In the genomic region with DNA sequence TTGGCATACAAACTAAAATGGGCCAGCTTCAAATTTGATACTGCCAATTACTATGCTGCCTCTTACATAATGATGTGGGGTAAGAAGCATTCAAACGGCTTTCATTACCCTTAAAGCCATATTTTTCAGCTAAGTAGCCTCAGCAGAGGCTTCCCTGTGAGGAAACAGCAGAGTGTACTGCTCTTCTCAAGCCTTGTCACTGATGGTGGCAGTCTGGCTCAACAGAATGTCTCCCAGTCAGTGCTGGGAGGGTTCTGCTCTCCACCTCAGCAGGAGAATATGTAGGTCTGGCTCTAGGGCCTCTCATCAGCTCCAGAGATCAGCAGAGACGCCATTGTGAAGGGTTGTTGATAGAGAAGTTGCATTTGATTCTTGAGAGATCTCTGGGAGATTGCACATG, we compare ENCODE assay signal across 19 cellular contexts.
"Had no signal": no experiment of that assay in that cellular context is flagged by ENCODE, and none has a peak within 500 bp of the region (broad histone marks: within the 10 kb centered on the region; RNA-seq: fewer than 3 reads in every experiment).

No MANE protein-coding gene starts in this region.

- H3K9me3 ChIP-seq: MG63, Peyer's patch, SJSA1 had no signal

- H3K4me1 ChIP-seq: Peyer's patch, SJSA1 had no signal

- H3K4me3 ChIP-seq: MG63, Peyer's patch, SJSA1, SK-N-MC had no signal

- H3K36me3 ChIP-seq: MG63, Peyer's patch, SJSA1 had no signal

- FAIRE-seq: HTR-8/SVneo had no signal

- H3K27ac ChIP-seq: HL-60, Peyer's patch, SJSA1, SK-N-MC had no signal

- DNase-seq: Karpas-422, KG1, MG63, NCI-H1092 treated with DMSO at 0.1 percent for 48 hours, NCI-H1436, NCI-H187, NCI-H2029, NCI-H2107, NCI-H2227 treated with DMSO at 0.1 percent for 48 hours, NCI-H524, NCI-H526 treated with DMSO at 0.1 percent for 48 hours, NCI-H748 treated with DMSO at 0.1 percent for 48 hours, Peyer's patch, SHP77 treated with DMSO at 0.1 percent for 48 hours had no signal

- H3K27me3 ChIP-seq: MG63, Peyer's patch, SJSA1 had no signal

- ATAC-seq: Right ventricle myocardium inferior had no signal
